23 cellular contexts compared by ENCODE assay signal in genomic region chr10:5723692-5724091, GRCh38. TPM values are rescaled to one million over a fixed set of nuclear protein-coding genes. Genes with fewer than 3 reads are reported as not detected.
DNase-seq lines count a peak whose midpoint lies in the region; ATAC-seq and TF ChIP-seq lines count a peak whose summit lies in the region.
"Had no signal": no experiment of that assay in that cellular context is flagged by ENCODE, and none has a peak within 500 bp of the region (broad histone marks: within the 10 kb centered on the region; RNA-seq: fewer than 3 reads in every experiment).

No MANE protein-coding gene starts in this region.

- H3K4me1 ChIP-seq in neural progenitor cell = no peaks in the 10 kb centered on the region
- H3K4me1 ChIP-seq: Peyer's patch had no signal

- no peak overlapping the region for H3K4me3 ChIP-seq in neural progenitor cell
- H3K4me3 ChIP-seq: Peyer's patch had no signal

- peaks cover 18% of the 10 kb centered on the region for H3K4me1 Mint-ChIP-seq in activated naive CD4-positive, alpha-beta T cell treated with anti-CD3 and anti-CD28 coated beads for 36 hours (ENCODE audit: low read depth)
- H3K4me1 Mint-ChIP-seq in activated naive CD8-positive, alpha-beta T cell treated with anti-CD3 and anti-CD28 coated beads, Interleukin-2, amount 10 ng/mL, durations not matched to agents 7 days and 5 days = peaks cover 9% of the 10 kb centered on the region
- H3K4me1 Mint-ChIP-seq in progenitor cell of endocrine pancreas (ENCODE audit: low read depth) (peaks cover 4% of the 10 kb centered on the region), neural progenitor cell (no peaks in the 10 kb centered on the region)
- peaks cover 2 to 3% of the 10 kb centered on the region in 2 donors for H3K4me1 Mint-ChIP-seq in effector memory CD8-positive, alpha-beta T cell (ENCODE audit: low read depth in 2 of 2)

- CTCF ChIA-PET in activated naive CD4-positive, alpha-beta T cell treated with anti-CD3 and anti-CD28 coated beads for 36 hours (lab: Charles Lee) = interaction anchor here (1.5 kb wide), 1 partner anchor 9 kb away, joined by 3 read pairs; no protein-coding TSS in a partner anchor

- H3K27me3 Mint-ChIP-seq in activated naive CD4-positive, alpha-beta T cell treated with anti-CD3 and anti-CD28 coated beads for 36 hours (ENCODE audit: low read depth) = no peaks in the 10 kb centered on the region
- no peaks in the 10 kb centered on the region for H3K27me3 Mint-ChIP-seq in activated naive CD8-positive, alpha-beta T cell treated with anti-CD3 and anti-CD28 coated beads, Interleukin-2, amount 10 ng/mL, durations not matched to agents 7 days and 5 days
- H3K27me3 Mint-ChIP-seq in progenitor cell of endocrine pancreas (no peaks in the 10 kb centered on the region), neural progenitor cell (ENCODE audit: insufficient read depth, low read depth) (no peaks in the 10 kb centered on the region)
- no peaks in the 10 kb centered on the region for H3K27me3 Mint-ChIP-seq in effector memory CD8-positive, alpha-beta T cell
- H3K27me3 Mint-ChIP-seq: CD4-positive, CD25-positive, alpha-beta regulatory T cell; stimulated activated naive CD8-positive, alpha-beta T cell treated with anti-CD3 and anti-CD28 coated beads, Interleukin-15, Interleukin-2, amounts not matched to agents 100 ng/mL and 50 ng/mL, for 24 hours had no signal

- H3K79me2 ChIP-seq in neural progenitor cell (ENCODE audit: low read depth) = no peaks in the 10 kb centered on the region

- no peak overlapping the region for H3K27ac ChIP-seq in neural progenitor cell
- H3K27ac ChIP-seq: Peyer's patch had no signal

- no peaks in the 10 kb centered on the region for H3K9me3 Mint-ChIP-seq in activated naive CD4-positive, alpha-beta T cell treated with anti-CD3 and anti-CD28 coated beads for 36 hours
- H3K9me3 Mint-ChIP-seq in activated naive CD8-positive, alpha-beta T cell treated with anti-CD3 and anti-CD28 coated beads, Interleukin-2, amount 10 ng/mL, durations not matched to agents 7 days and 5 days = no peaks in the 10 kb centered on the region
- H3K9me3 Mint-ChIP-seq in progenitor cell of endocrine pancreas (ENCODE audit: low read depth) (no peaks in the 10 kb centered on the region), neural progenitor cell (no peaks in the 10 kb centered on the region)
- no peaks in the 10 kb centered on the region for H3K9me3 Mint-ChIP-seq in effector memory CD8-positive, alpha-beta T cell
- H3K9me3 Mint-ChIP-seq: stimulated activated naive CD8-positive, alpha-beta T cell treated with anti-CD3 and anti-CD28 coated beads, Interleukin-15, Interleukin-2, amounts not matched to agents 100 ng/mL and 50 ng/mL, for 24 hours had no signal

- ATAC-seq in activated naive CD8-positive, alpha-beta T cell treated with anti-CD3 and anti-CD28 coated beads, Interleukin-2, amount 10 ng/mL, durations not matched to agents 7 days and 5 days (ENCODE audit: low read depth) = no peak
- ATAC-seq in effector memory CD8-positive, alpha-beta T cell (replicated peaks) = no peak
- ATAC-seq: activated CD4-positive, CD25-positive, alpha-beta regulatory T cell treated with anti-CD3 and anti-CD28 coated beads, Interleukin-2, amount 50 U/mL, for 24 hours; esophagus mucosa; left colon; SK-N-SH treated with all-trans-retinoic acid at 6 μM for 48 hours had no signal

- H3K4me3 Mint-ChIP-seq in activated naive CD4-positive, alpha-beta T cell treated with anti-CD3 and anti-CD28 coated beads for 36 hours = no peak overlapping the region
- H3K4me3 Mint-ChIP-seq in activated naive CD8-positive, alpha-beta T cell treated with anti-CD3 and anti-CD28 coated beads, Interleukin-2, amount 10 ng/mL, durations not matched to agents 7 days and 5 days = no peak overlapping the region
- no peak overlapping the region for H3K4me3 Mint-ChIP-seq in progenitor cell of endocrine pancreas (ENCODE audit: low read depth)
- no peak overlapping the region for H3K4me3 Mint-ChIP-seq in effector memory CD8-positive, alpha-beta T cell
- no peak overlapping the region for H3K4me3 Mint-ChIP-seq in neural progenitor cell
- H3K4me3 Mint-ChIP-seq: CD4-positive, CD25-positive, alpha-beta regulatory T cell; stimulated activated naive CD8-positive, alpha-beta T cell treated with anti-CD3 and anti-CD28 coated beads, Interleukin-15, Interleukin-2, amounts not matched to agents 100 ng/mL and 50 ng/mL, for 24 hours had no signal

- POLR2A ChIA-PET in activated naive CD8-positive, alpha-beta T cell treated with anti-CD3 and anti-CD28 coated beads, Interleukin-2, amount 10 ng/mL, durations not matched to agents 7 days and 5 days (lab: Charles Lee) = no interaction called here

- intact Hi-C loops in activated naive CD4-positive, alpha-beta T cell treated with anti-CD3 and anti-CD28 coated beads for 36 hours (cut with micrococcal nuclease) = no loop called here

- H2AFZ ChIP-seq in neural progenitor cell (replicated peaks) = no peak overlapping the region

- no peak overlapping the region for H3K4me2 ChIP-seq in neural progenitor cell

- TF ChIP-seq CTCF in progenitor cell of endocrine pancreas (IDR thresholded peaks at IDR 0.05; ENCODE audit: unreplicated experiment) (no peak), neural progenitor cell (IDR thresholded peaks at IDR 0.05) (no peak)

- peaks cover 22% of the 10 kb centered on the region for H3K36me3 Mint-ChIP-seq in activated naive CD4-positive, alpha-beta T cell treated with anti-CD3 and anti-CD28 coated beads for 36 hours (ENCODE audit: low read depth)
- peaks cover 25% of the 10 kb centered on the region for H3K36me3 Mint-ChIP-seq in activated naive CD8-positive, alpha-beta T cell treated with anti-CD3 and anti-CD28 coated beads, Interleukin-2, amount 10 ng/mL, durations not matched to agents 7 days and 5 days
- H3K36me3 Mint-ChIP-seq in progenitor cell of endocrine pancreas (ENCODE audit: insufficient read depth) (peaks cover 10% of the 10 kb centered on the region), neural progenitor cell (peaks cover 12% of the 10 kb centered on the region)
- peaks cover 48% of the 10 kb centered on the region for H3K36me3 Mint-ChIP-seq in effector memory CD8-positive, alpha-beta T cell (ENCODE audit: insufficient read depth)

- H3K27me3 ChIP-seq in neural progenitor cell = no peaks in the 10 kb centered on the region
- H3K27me3 ChIP-seq: Peyer's patch had no signal

- DNase-seq in activated naive CD4-positive, alpha-beta T cell treated with anti-CD3 and anti-CD28 coated beads for 36 hours = no peak
- DNase-seq in activated naive CD4-positive, alpha-beta T cell (lab: John Stamatoyannopoulos, UW) = no peak
- DNase-seq in MV-4-11 (lab: John Stamatoyannopoulos, UW) (peak; percentile 42), progenitor cell of endocrine pancreas (ENCODE audit: low spot score, unreplicated experiment) (no peak), islet precursor cell (no peak), neural progenitor cell (ENCODE audit: low spot score) (no peak)
- no peak for DNase-seq in activated naive CD8-positive, alpha-beta T cell treated with anti-CD3 and anti-CD28 coated beads, Interleukin-2, amount 10 ng/mL, durations not matched to agents 7 days and 5 days
- DNase-seq in effector memory CD8-positive, alpha-beta T cell = no peak
- DNase-seq: activated gamma-delta T cell treated with Interleukin-2 at 50 U/mL for 16 hours; CD4-positive, CD25-positive, alpha-beta regulatory T cell; effector CD8-positive, alpha-beta T cell; left colon; midbrain; NCI-H1048; NCI-H2029; NCI-H446 treated with DMSO at 0.1 percent for 48 hours; Peyer's patch; stimulated activated CD4-positive, alpha-beta T cell treated with anti-CD3 and anti-CD28 coated beads, Interleukin-4, amount 100 ng/mL, for 1 hour; trophoblast cell had no signal

- no peak overlapping the region for H3K9ac ChIP-seq in neural progenitor cell

- no peaks in the 10 kb centered on the region for H3F3A ChIP-seq in neural progenitor cell (ENCODE audit: low read depth)

- H4K20me1 ChIP-seq in neural progenitor cell (ENCODE audit: low read depth) = no peaks in the 10 kb centered on the region

- no peaks in the 10 kb centered on the region for H3K36me3 ChIP-seq in neural progenitor cell

- no peaks in the 10 kb centered on the region for H3K9me3 ChIP-seq in neural progenitor cell (ENCODE audit: low read depth)
- H3K9me3 ChIP-seq: Peyer's patch had no signal

- H3K27ac Mint-ChIP-seq in activated naive CD4-positive, alpha-beta T cell treated with anti-CD3 and anti-CD28 coated beads for 36 hours = peak overlapping the region; percentile 2
- H3K27ac Mint-ChIP-seq in activated naive CD8-positive, alpha-beta T cell treated with anti-CD3 and anti-CD28 coated beads, Interleukin-2, amount 10 ng/mL, durations not matched to agents 7 days and 5 days = peak overlapping the region; percentile 4
- H3K27ac Mint-ChIP-seq in progenitor cell of endocrine pancreas (peak overlapping the region; percentile 1), neural progenitor cell (no peak overlapping the region)
- no peak overlapping the region for H3K27ac Mint-ChIP-seq in effector memory CD8-positive, alpha-beta T cell
- H3K27ac Mint-ChIP-seq: stimulated activated naive CD8-positive, alpha-beta T cell treated with anti-CD3 and anti-CD28 coated beads, Interleukin-15, Interleukin-2, amounts not matched to agents 100 ng/mL and 50 ng/mL, for 24 hours had no signal

RNA-seq across cellular contexts. Expression of gene TASOR2, which starts 39.1 kb away (rescaled TPM):
- 10 to 100 TPM; 36.4 to 37.7 TPM for total RNA-seq in activated naive CD4-positive, alpha-beta T cell treated with anti-CD3 and anti-CD28 coated beads for 36 hours
- 10 to 100 TPM; 48.5 to 52.2 TPM for total RNA-seq in activated naive CD8-positive, alpha-beta T cell treated with anti-CD3 and anti-CD28 coated beads, Interleukin-2, amount 10 ng/mL, durations not matched to agents 7 days and 5 days
- 57.1 and 57.7 TPM in 2 replicates for total RNA-seq in progenitor cell of endocrine pancreas
- total RNA-seq in neural progenitor cell (ENCODE audit: low replicate concordance) = 32.7 and 39.0 TPM in 2 replicates

RNA-seq across cellular contexts. Expression of gene ASB13, which starts 57.3 kb away (rescaled TPM):
- 1 to 10 TPM; 7.0 to 7.2 TPM for total RNA-seq in activated naive CD4-positive, alpha-beta T cell treated with anti-CD3 and anti-CD28 coated beads for 36 hours
- 10 to 100 TPM in 1 of 2 experiments, 1 to 10 TPM in 1; 9.9 to 10.8 TPM for total RNA-seq in activated naive CD8-positive, alpha-beta T cell treated with anti-CD3 and anti-CD28 coated beads, Interleukin-2, amount 10 ng/mL, durations not matched to agents 7 days and 5 days
- total RNA-seq in progenitor cell of endocrine pancreas = 11.1 and 13.5 TPM in 2 replicates
- total RNA-seq in neural progenitor cell (ENCODE audit: low replicate concordance) = 15.0 and 18.1 TPM in 2 replicates

Comparison
In these comparisons a context has a peak if more than half of its experiments do, and no peak if none do; other contexts are left out.
1. H3K27ac Mint-ChIP-seq: peak in activated naive CD4-positive, alpha-beta T cell treated with anti-CD3 and anti-CD28 coated beads for 36 hours (single experiment), activated naive CD8-positive, alpha-beta T cell treated with anti-CD3 and anti-CD28 coated beads, Interleukin-2, amount 10 ng/mL, durations not matched to agents 7 days and 5 days (single experiment) and progenitor cell of endocrine pancreas (single experiment); none in effector memory CD8-positive, alpha-beta T cell (0 of 2) and neural progenitor cell (single experiment).